Comparison of ENCODE assay signal across 18 cellular contexts in the genomic region with DNA sequence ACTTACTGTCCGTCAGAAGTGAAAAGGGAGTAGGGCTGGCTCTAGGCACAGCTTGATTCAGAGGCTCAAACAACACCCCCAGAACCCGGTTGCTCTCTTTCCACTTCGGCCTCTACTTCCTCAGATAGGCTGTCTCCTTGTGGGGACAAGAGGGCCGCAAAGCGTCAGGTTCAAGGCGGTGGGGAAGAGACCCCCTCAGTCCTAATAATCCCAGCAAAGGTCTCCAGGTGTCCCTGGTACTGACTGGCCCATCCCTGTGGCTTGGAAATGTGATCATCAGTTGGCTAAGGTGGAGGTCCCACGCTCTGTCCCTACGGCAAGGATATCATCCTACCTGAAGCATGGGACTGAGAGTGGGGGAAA. TPM values are rescaled to one million over a fixed set of nuclear protein-coding genes. Genes with fewer than 3 reads are reported as not detected.
"Had no signal": no experiment of that assay in that cellular context is flagged by ENCODE, and none has a peak within 500 bp of the region (broad histone marks: within the 10 kb centered on the region; RNA-seq: fewer than 3 reads in every experiment).

No MANE protein-coding gene starts in this region.

- H3K27ac ChIP-seq: brain microvascular endothelial cell, lower lobe of right lung, transverse colon had no signal

- H3K36me3 Mint-ChIP-seq: natural killer cell had no signal

- H3K36me3 ChIP-seq: brain microvascular endothelial cell, gastroesophageal sphincter, lower lobe of right lung, transverse colon had no signal

- H3K9me3 Mint-ChIP-seq: central memory CD8-positive, alpha-beta T cell; natural killer cell had no signal

- ATAC-seq: gastroesophageal sphincter, lower lobe of right lung, natural killer cell had no signal

- DNase-seq: activated CD4-positive, alpha-beta T cell treated with anti-CD3 and anti-CD28 coated beads, Interleukin-2, amount 50 U/mL, for 1 hour; activated CD8-positive, alpha-beta memory T cell treated with anti-CD3 and anti-CD28 coated beads, Interleukin-2, amount 50 U/mL, for 4 hours; activated effector memory CD4-positive, alpha-beta T cell treated with Interleukin-2 at 50 U/mL for 16 hours; activated naive CD4-positive, alpha-beta T cell treated with anti-CD3 and anti-CD28 coated beads, Interleukin-2, amount 50 U/mL, for 16 hours; activated T-cell treated with anti-CD3 and anti-CD28 coated beads, Interleukin-2, amount 50 U/mL, for 48 hours; brain microvascular endothelial cell; cortex of kidney; lower lobe of right lung; nucleus accumbens; retina; stimulated activated CD4-positive, alpha-beta T cell treated with anti-CD3 and anti-CD28 coated beads, Interleukin-2, amount 100 ng/mL, for 24 hours; stimulated activated naive CD4-positive, alpha-beta T cell treated with Interleukin-2 at 50 U/mL for 16 hours; T1000; transverse colon had no signal

- H3K4me3 Mint-ChIP-seq: central memory CD8-positive, alpha-beta T cell; natural killer cell had no signal

- H3K27ac Mint-ChIP-seq: natural killer cell had no signal

- H3K9me3 ChIP-seq: gastroesophageal sphincter, lower lobe of right lung, transverse colon had no signal

- H3K4me3 ChIP-seq: gastroesophageal sphincter, lower lobe of right lung, transverse colon had no signal

RNA-seq across cellular contexts. Expression of a gene that starts 54.6 kb away (rescaled TPM):
- total RNA-seq: natural killer cell; T-helper 1 cell treated with Interleukin-12 subunit alpha and Interleukin-12 subunit beta and Interleukin-4 antibody, amounts not matched to agents 30 ng/mL and 1 ng/mL, for 36 hours had no signal
